ENCODE assay signal across 1 cellular context in genomic region chr19:12774588-12775555, GRCh38.
TF ChIP-seq lines count a peak whose summit lies in the region.

A gene with protein sequence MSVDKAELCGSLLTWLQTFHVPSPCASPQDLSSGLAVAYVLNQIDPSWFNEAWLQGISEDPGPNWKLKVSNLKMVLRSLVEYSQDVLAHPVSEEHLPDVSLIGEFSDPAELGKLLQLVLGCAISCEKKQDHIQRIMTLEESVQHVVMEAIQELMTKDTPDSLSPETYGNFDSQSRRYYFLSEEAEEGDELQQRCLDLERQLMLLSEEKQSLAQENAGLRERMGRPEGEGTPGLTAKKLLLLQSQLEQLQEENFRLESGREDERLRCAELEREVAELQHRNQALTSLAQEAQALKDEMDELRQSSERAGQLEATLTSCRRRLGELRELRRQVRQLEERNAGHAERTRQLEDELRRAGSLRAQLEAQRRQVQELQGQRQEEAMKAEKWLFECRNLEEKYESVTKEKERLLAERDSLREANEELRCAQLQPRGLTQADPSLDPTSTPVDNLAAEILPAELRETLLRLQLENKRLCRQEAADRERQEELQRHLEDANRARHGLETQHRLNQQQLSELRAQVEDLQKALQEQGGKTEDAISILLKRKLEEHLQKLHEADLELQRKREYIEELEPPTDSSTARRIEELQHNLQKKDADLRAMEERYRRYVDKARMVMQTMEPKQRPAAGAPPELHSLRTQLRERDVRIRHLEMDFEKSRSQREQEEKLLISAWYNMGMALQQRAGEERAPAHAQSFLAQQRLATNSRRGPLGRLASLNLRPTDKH (minus strand): TSS chr19:12775552. CDS start chr19:12775449, 103 bp downstream.

TF ChIP-seq in HepG2, 621 proteins besides CTCF, POLR2A, EP300 and RAD21 (continues in another document):
- TF ChIP-seq ZNF343 (CRISPR knock-in tag; IDR thresholded peaks at IDR 0.05), result no peak
- 0 out of 2 replicates have a peak, but pooled peaks have one; percentile 14 for TF ChIP-seq ZMYM4 (CRISPR knock-in tag; IDR thresholded peaks at IDR 0.05)
- peak; percentile 85 for TF ChIP-seq ZBTB38 (CRISPR knock-in tag; IDR thresholded peaks at IDR 0.05)
- 0 out of 2 replicates have a peak, but pooled peaks have one; percentile 43 for TF ChIP-seq MTF2 (CRISPR knock-in tag; IDR thresholded peaks at IDR 0.05; ENCODE audit: borderline replicate concordance)
- peak; percentile 55; the same call in 1 of the 2 replicates for TF ChIP-seq MYC (CRISPR knock-in tag; IDR thresholded peaks at IDR 0.05; ENCODE audit: borderline replicate concordance)
- TF ChIP-seq MAZ (IDR thresholded peaks at IDR 0.05; ENCODE audit: borderline replicate concordance, low read depth, low read length), result no peak
- TF ChIP-seq MAZ (CRISPR knock-in tag; IDR thresholded peaks at IDR 0.05; ENCODE audit: low read depth), result 0 out of 2 replicates have a peak, but pooled peaks have one; percentile 47
- 0 out of 2 replicates have a peak, but pooled peaks have one; percentile 49 for TF ChIP-seq ZKSCAN5 (CRISPR knock-in tag; IDR thresholded peaks at IDR 0.05)
- TF ChIP-seq ZBTB33 (CRISPR knock-in tag; IDR thresholded peaks at IDR 0.05), result peak; percentile 84
- 0 out of 2 replicates have a peak, but pooled peaks have one; percentile 64 for TF ChIP-seq ZBTB42 (CRISPR knock-in tag; IDR thresholded peaks at IDR 0.05)
- peak; percentile 48 for TF ChIP-seq IRF2 (CRISPR knock-in tag; IDR thresholded peaks at IDR 0.05)
- no peak for TF ChIP-seq RCOR2 (CRISPR knock-in tag; IDR thresholded peaks at IDR 0.05)
- TF ChIP-seq, protein P1, sequence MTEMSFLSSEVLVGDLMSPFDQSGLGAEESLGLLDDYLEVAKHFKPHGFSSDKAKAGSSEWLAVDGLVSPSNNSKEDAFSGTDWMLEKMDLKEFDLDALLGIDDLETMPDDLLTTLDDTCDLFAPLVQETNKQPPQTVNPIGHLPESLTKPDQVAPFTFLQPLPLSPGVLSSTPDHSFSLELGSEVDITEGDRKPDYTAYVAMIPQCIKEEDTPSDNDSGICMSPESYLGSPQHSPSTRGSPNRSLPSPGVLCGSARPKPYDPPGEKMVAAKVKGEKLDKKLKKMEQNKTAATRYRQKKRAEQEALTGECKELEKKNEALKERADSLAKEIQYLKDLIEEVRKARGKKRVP (CRISPR knock-in tag; IDR thresholded peaks at IDR 0.05), result 0 out of 4 replicates have a peak, but pooled peaks of 1 of the 2 experiments have one; percentile 42
- no peak; the same call in 1 of the 2 replicates for TF ChIP-seq ZMYM2 (CRISPR knock-in tag; IDR thresholded peaks at IDR 0.05)
- TF ChIP-seq ZNF124 (CRISPR knock-in tag; IDR thresholded peaks at IDR 0.05), result no peak
- TF ChIP-seq ZNF598 (CRISPR knock-in tag; IDR thresholded peaks at IDR 0.05; ENCODE audit: borderline replicate concordance), result 0 out of 2 replicates have a peak, but pooled peaks have one; percentile 66
- TF ChIP-seq, protein P2, sequence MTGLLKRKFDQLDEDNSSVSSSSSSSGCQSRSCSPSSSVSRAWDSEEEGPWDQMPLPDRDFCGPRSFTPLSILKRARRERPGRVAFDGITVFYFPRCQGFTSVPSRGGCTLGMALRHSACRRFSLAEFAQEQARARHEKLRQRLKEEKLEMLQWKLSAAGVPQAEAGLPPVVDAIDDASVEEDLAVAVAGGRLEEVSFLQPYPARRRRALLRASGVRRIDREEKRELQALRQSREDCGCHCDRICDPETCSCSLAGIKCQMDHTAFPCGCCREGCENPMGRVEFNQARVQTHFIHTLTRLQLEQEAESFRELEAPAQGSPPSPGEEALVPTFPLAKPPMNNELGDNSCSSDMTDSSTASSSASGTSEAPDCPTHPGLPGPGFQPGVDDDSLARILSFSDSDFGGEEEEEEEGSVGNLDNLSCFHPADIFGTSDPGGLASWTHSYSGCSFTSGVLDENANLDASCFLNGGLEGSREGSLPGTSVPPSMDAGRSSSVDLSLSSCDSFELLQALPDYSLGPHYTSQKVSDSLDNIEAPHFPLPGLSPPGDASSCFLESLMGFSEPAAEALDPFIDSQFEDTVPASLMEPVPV (CRISPR knock-in tag; IDR thresholded peaks at IDR 0.05), result peak; percentile 44; the same call in 1 of the 2 replicates
- TF ChIP-seq, protein P3, sequence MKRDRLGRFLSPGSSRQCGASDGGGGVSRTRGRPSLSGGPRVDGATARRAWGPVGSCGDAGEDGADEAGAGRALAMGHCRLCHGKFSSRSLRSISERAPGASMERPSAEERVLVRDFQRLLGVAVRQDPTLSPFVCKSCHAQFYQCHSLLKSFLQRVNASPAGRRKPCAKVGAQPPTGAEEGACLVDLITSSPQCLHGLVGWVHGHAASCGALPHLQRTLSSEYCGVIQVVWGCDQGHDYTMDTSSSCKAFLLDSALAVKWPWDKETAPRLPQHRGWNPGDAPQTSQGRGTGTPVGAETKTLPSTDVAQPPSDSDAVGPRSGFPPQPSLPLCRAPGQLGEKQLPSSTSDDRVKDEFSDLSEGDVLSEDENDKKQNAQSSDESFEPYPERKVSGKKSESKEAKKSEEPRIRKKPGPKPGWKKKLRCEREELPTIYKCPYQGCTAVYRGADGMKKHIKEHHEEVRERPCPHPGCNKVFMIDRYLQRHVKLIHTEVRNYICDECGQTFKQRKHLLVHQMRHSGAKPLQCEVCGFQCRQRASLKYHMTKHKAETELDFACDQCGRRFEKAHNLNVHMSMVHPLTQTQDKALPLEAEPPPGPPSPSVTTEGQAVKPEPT (CRISPR knock-in tag; IDR thresholded peaks at IDR 0.05; ENCODE audit: low read depth), result 0 out of 2 replicates have a peak, but pooled peaks have one; percentile 51
- no peak for TF ChIP-seq ZFP90 (CRISPR knock-in tag; IDR thresholded peaks at IDR 0.05; ENCODE audit: borderline replicate concordance)
- 0 out of 2 replicates have a peak, but pooled peaks have one; percentile 34 for TF ChIP-seq ZSCAN25 (CRISPR knock-in tag; IDR thresholded peaks at IDR 0.05)
- 0 out of 2 replicates have a peak, but pooled peaks have one; percentile 55 for TF ChIP-seq MTA1 (CRISPR knock-in tag; IDR thresholded peaks at IDR 0.05; ENCODE audit: borderline replicate concordance)
- TF ChIP-seq MXD1 (CRISPR knock-in tag; IDR thresholded peaks at IDR 0.05), result peak; percentile 68; the same call in 1 of the 2 replicates
- no peak for TF ChIP-seq YY1 (IDR thresholded peaks at IDR 0.05; ENCODE audit: insufficient read depth, insufficient replicate concordance, low read depth, low read length)
- TF ChIP-seq ZNF235 (CRISPR knock-in tag; IDR thresholded peaks at IDR 0.05; ENCODE audit: borderline replicate concordance), result peak; percentile 48; the same call in 1 of the 2 replicates
- TF ChIP-seq BORCS8-MEF2B (CRISPR knock-in tag; IDR thresholded peaks at IDR 0.05), result peak; percentile 71; the same call in 1 of the 2 replicates
- TF ChIP-seq ZNF883 (CRISPR knock-in tag; IDR thresholded peaks at IDR 0.05; ENCODE audit: not compliant biosample characterization), result peak; percentile 62
- TF ChIP-seq, protein P4, sequence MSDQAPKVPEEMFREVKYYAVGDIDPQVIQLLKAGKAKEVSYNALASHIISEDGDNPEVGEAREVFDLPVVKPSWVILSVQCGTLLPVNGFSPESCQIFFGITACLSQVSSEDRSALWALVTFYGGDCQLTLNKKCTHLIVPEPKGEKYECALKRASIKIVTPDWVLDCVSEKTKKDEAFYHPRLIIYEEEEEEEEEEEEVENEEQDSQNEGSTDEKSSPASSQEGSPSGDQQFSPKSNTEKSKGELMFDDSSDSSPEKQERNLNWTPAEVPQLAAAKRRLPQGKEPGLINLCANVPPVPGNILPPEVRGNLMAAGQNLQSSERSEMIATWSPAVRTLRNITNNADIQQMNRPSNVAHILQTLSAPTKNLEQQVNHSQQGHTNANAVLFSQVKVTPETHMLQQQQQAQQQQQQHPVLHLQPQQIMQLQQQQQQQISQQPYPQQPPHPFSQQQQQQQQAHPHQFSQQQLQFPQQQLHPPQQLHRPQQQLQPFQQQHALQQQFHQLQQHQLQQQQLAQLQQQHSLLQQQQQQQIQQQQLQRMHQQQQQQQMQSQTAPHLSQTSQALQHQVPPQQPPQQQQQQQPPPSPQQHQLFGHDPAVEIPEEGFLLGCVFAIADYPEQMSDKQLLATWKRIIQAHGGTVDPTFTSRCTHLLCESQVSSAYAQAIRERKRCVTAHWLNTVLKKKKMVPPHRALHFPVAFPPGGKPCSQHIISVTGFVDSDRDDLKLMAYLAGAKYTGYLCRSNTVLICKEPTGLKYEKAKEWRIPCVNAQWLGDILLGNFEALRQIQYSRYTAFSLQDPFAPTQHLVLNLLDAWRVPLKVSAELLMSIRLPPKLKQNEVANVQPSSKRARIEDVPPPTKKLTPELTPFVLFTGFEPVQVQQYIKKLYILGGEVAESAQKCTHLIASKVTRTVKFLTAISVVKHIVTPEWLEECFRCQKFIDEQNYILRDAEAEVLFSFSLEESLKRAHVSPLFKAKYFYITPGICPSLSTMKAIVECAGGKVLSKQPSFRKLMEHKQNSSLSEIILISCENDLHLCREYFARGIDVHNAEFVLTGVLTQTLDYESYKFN (CRISPR knock-in tag; conservative IDR thresholded peaks at IDR 0.05), result peak; percentile 40; the same call in 1 of the 2 replicates
- peak; percentile 67; the same call in 1 of the 2 replicates for TF ChIP-seq ZSCAN31 (CRISPR knock-in tag; IDR thresholded peaks at IDR 0.05; ENCODE audit: low read depth)
- peak; percentile 28; the same call in 1 of the 2 replicates for TF ChIP-seq ZNF205 (CRISPR knock-in tag; IDR thresholded peaks at IDR 0.05)
- peak; percentile 77; the same call in 1 of the 2 replicates for TF ChIP-seq HBP1 (CRISPR knock-in tag; IDR thresholded peaks at IDR 0.05; ENCODE audit: low read depth)
- TF ChIP-seq USF2 (IDR thresholded peaks at IDR 0.05; ENCODE audit: low read depth, low read length), result peak; percentile 86
- TF ChIP-seq USF2 (CRISPR knock-in tag; IDR thresholded peaks at IDR 0.05; ENCODE audit: borderline replicate concordance), result peak; percentile 91; the same call in 1 of the 2 replicates
- TF ChIP-seq FOXC1 (CRISPR knock-in tag; IDR thresholded peaks at IDR 0.05; ENCODE audit: borderline replicate concordance), result peak; percentile 70; the same call in 1 of the 2 replicates
- TF ChIP-seq, protein P5, sequence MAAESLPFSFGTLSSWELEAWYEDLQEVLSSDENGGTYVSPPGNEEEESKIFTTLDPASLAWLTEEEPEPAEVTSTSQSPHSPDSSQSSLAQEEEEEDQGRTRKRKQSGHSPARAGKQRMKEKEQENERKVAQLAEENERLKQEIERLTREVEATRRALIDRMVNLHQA (CRISPR knock-in tag; IDR thresholded peaks at IDR 0.05), result no peak
- TF ChIP-seq, protein P6, sequence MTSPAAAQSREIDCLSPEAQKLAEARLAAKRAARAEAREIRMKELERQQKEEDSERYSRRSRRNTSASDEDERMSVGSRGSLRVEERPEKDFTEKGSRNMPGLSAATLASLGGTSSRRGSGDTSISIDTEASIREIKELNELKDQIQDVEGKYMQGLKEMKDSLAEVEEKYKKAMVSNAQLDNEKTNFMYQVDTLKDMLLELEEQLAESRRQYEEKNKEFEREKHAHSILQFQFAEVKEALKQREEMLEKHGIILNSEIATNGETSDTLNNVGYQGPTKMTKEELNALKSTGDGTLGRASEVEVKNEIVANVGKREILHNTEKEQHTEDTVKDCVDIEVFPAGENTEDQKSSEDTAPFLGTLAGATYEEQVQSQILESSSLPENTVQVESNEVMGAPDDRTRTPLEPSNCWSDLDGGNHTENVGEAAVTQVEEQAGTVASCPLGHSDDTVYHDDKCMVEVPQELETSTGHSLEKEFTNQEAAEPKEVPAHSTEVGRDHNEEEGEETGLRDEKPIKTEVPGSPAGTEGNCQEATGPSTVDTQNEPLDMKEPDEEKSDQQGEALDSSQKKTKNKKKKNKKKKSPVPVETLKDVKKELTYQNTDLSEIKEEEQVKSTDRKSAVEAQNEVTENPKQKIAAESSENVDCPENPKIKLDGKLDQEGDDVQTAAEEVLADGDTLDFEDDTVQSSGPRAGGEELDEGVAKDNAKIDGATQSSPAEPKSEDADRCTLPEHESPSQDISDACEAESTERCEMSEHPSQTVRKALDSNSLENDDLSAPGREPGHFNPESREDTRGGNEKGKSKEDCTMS (CRISPR knock-in tag; conservative IDR thresholded peaks at IDR 0.05), result no peak
- peak; percentile 55; the same call in 1 of the 2 replicates for TF ChIP-seq TAF1 (CRISPR knock-in tag; IDR thresholded peaks at IDR 0.05)
- TF ChIP-seq MED1 (CRISPR knock-in tag; IDR thresholded peaks at IDR 0.05), result peak; percentile 27
- 0 out of 2 replicates have a peak, but pooled peaks have one; percentile 56 for TF ChIP-seq YEATS2 (CRISPR knock-in tag; IDR thresholded peaks at IDR 0.05; ENCODE audit: borderline replicate concordance)
